Comparison of ENCODE assay signal across 9 cellular contexts in the genomic region with DNA sequence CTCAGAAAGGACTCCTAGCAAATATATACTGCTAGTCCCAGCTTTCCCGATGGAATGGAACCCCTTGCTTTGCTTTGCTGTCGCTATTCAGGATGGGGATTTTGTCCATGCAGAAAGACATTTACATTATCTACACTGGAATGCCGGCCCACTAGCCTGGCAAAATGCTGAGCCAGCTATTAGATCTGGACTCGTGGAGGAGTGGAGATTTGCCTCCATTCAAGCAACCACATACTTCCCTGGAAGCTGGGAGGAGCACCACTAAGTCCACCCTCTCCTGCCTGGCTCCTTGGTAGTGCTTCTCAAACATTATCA. TPM values are rescaled to one million over a fixed set of nuclear protein-coding genes. Genes with fewer than 3 reads are reported as not detected.
DNase-seq lines count a peak whose midpoint lies in the region; ATAC-seq and TF ChIP-seq lines count a peak whose summit lies in the region.
"Had no signal": no experiment of that assay in that cellular context is flagged by ENCODE, and none has a peak within 500 bp of the region (broad histone marks: within the 10 kb centered on the region; RNA-seq: fewer than 3 reads in every experiment).

No MANE protein-coding gene starts in this region.

- CTCF ChIA-PET in CD8-positive, alpha-beta memory T cell (lab: Charles Lee), result interaction anchor here (0.7 to 2.1 kb wide), 5 partner anchors 17 to 294 kb away, joined by 3 to 7 read pairs (median 6); no protein-coding TSS in a partner anchor

- no peak for ATAC-seq in GM19035 (IDR thresholded peaks at IDR 0.05; ENCODE audit: unreplicated experiment)

- TF ChIP-seq POLR2A in uterus (IDR thresholded peaks at IDR 0.05), result no peak

- peak overlapping the region; percentile 64 to 88 (median 78) for H3K4me3 Mint-ChIP-seq in CD8-positive, alpha-beta memory T cell

- no peak for TF ChIP-seq CTCF in KMS-11 (conservative IDR thresholded peaks at IDR 0.05; ENCODE audit: low read depth, low read length)
- TF ChIP-seq CTCF in uterus (IDR thresholded peaks at IDR 0.05), result no peak

- POLR2A ChIA-PET in CD8-positive, alpha-beta memory T cell (lab: Charles Lee), result interaction anchor here (0.6 to 1.5 kb wide), 4 partner anchors 121 to 589 kb away, joined by 3 read pairs; a partner anchor contains a TSS

- peaks cover 13% of the 10 kb centered on the region for H3K4me1 ChIP-seq in CD8-positive, alpha-beta memory T cell (ENCODE audit: insufficient read depth, low read length)
- H3K4me1 ChIP-seq in KMS-11 (ENCODE audit: low read depth, poor library complexity, severe bottlenecking) (no peaks in the 10 kb centered on the region), rectal smooth muscle tissue (ENCODE audit: control insufficient read depth, insufficient read depth, low read length) (no peaks in the 10 kb centered on the region), uterus (no peaks in the 10 kb centered on the region)

- H2AFZ ChIP-seq in KMS-11 (ENCODE audit: low read depth), result peak overlapping the region; percentile 39; the same call in 1 of the 2 replicates

- H3K4me3 ChIP-seq in CD8-positive, alpha-beta memory T cell (ENCODE audit: low read length), result peak overlapping the region; percentile 47
- H3K4me3 ChIP-seq in KMS-11 (IDR thresholded peaks at IDR 0.05; ENCODE audit: insufficient read depth, low read depth, low read length) (no peak overlapping the region), rectal smooth muscle tissue (ENCODE audit: low read length) (peak overlapping the region; percentile 63), uterus (peak overlapping the region in 1 of 2 donors; percentile 19)

- intact Hi-C loops in uterus (cut with DNase I; ENCODE audit: low total_unique reads), result no loop called here

- H3K4me1 Mint-ChIP-seq in CD8-positive, alpha-beta memory T cell, result peaks cover 5 to 18% (median 8%) of the 10 kb centered on the region in 3 donors

- H3K9ac ChIP-seq in KMS-11 (peak overlapping the region; percentile 47; the same call in 1 of the 2 replicates), rectal smooth muscle tissue (ENCODE audit: low read length) (no peak overlapping the region)

- H3K27me3 Mint-ChIP-seq in CD8-positive, alpha-beta memory T cell, result peaks cover 0 to 11% of the 10 kb centered on the region in 2 donors

- H3K36me3 Mint-ChIP-seq in CD8-positive, alpha-beta memory T cell, result no peaks in the 10 kb centered on the region

- no peaks in the 10 kb centered on the region for H3K9me3 Mint-ChIP-seq in CD8-positive, alpha-beta memory T cell

- no peaks in the 10 kb centered on the region for H4K20me1 ChIP-seq in KMS-11 (ENCODE audit: insufficient read depth)

- no peaks in the 10 kb centered on the region for H3K9me3 ChIP-seq in CD8-positive, alpha-beta memory T cell (ENCODE audit: low read length)
- H3K9me3 ChIP-seq in uterus, result no peaks in the 10 kb centered on the region

- H3K79me2 ChIP-seq in KMS-11 (ENCODE audit: insufficient read depth, low read depth), result no peaks in the 10 kb centered on the region

- peak overlapping the region in 7 of 8 donors; percentile 61 to 87 (median 81) for H3K27ac Mint-ChIP-seq in CD8-positive, alpha-beta memory T cell

- H3K27me3 ChIP-seq in CD8-positive, alpha-beta memory T cell (ENCODE audit: insufficient read depth, low read length, poor library complexity, severe bottlenecking), result no peaks in the 10 kb centered on the region
- H3K27me3 ChIP-seq in KMS-11 (ENCODE audit: insufficient read depth, low read depth) (no peaks in the 10 kb centered on the region), rectal smooth muscle tissue (ENCODE audit: control insufficient read depth, insufficient read depth, low read length) (no peaks in the 10 kb centered on the region), uterus (no peaks in the 10 kb centered on the region)

- H3K27ac ChIP-seq in CD8-positive, alpha-beta memory T cell (ENCODE audit: low read depth, low read length), result no peak overlapping the region
- H3K27ac ChIP-seq in KMS-11, result no peak overlapping the region
- peak overlapping the region; percentile 18 for H3K27ac ChIP-seq in caudate nucleus (ENCODE audit: low read depth, low read length)
- H3K27ac ChIP-seq in rectal smooth muscle tissue (ENCODE audit: low read depth, low read length), result peak overlapping the region; percentile 77
- H3K27ac ChIP-seq in uterus, result no peak overlapping the region

- no peak for DNase-seq in CD8-positive, alpha-beta memory T cell
- DNase-seq in caudate nucleus (lab: John Stamatoyannopoulos, UW) (no peak), NOMO-1 treated with DMSO at 0.1 percent for 48 hours (lab: John Stamatoyannopoulos, UW; ENCODE audit: unreplicated experiment) (no peak), NCI-H1092 treated with DMSO at 0.1 percent for 48 hours (lab: John Stamatoyannopoulos, UW) (no peak), uterus (no peak)
- DNase-seq: cortex of kidney had no signal

- no peaks in the 10 kb centered on the region for H3K36me3 ChIP-seq in CD8-positive, alpha-beta memory T cell (ENCODE audit: insufficient read depth, low read length)
- H3K36me3 ChIP-seq in KMS-11 (ENCODE audit: insufficient read depth), result no peaks in the 10 kb centered on the region
- H3K36me3 ChIP-seq in rectal smooth muscle tissue (ENCODE audit: control insufficient read depth, insufficient read depth, low read length), result no peaks in the 10 kb centered on the region
- no peaks in the 10 kb centered on the region for H3K36me3 ChIP-seq in uterus

- H3K4me2 ChIP-seq in KMS-11, result peak overlapping the region; percentile 17; the same call in 1 of the 2 replicates

RNA-seq across cellular contexts. Expression of a gene that starts 24.1 kb away (rescaled TPM):
- total RNA-seq in CD8-positive, alpha-beta memory T cell, result under 1 TPM; 0.11 TPM
- not detected for polyA plus RNA-seq in CD8-positive, alpha-beta memory T cell
- 1 to 10 TPM in 2 of 4 donors, not detected in 2; 1.3 to 2.6 TPM for total RNA-seq in uterus

RNA-seq across cellular contexts. Expression of a gene that starts 59.9 kb away (rescaled TPM):
- under 1 TPM; 0.28 to 0.29 TPM for total RNA-seq in CD8-positive, alpha-beta memory T cell
- polyA plus RNA-seq in CD8-positive, alpha-beta memory T cell, result 1.2 TPM
- total RNA-seq in uterus, result 1 to 10 TPM; 2.9 to 4.6 (median 3.9) TPM

Comparison
In these comparisons a context has a peak if more than half of its experiments do, and no peak if none do; other contexts are left out.
1. H3K27ac ChIP-seq: peak in caudate nucleus (single experiment) and rectal smooth muscle tissue (single experiment); none in CD8-positive, alpha-beta memory T cell (single experiment), KMS-11 (single experiment) and uterus (0 of 2).